In genomic region chrX:65755786-65756185, GRCh38 we compare ENCODE assay signal across 30 cellular contexts.
A peak's percentile ranks its signal among the peaks of the same experiment; 100 is the strongest.
DNase-seq lines count a peak whose midpoint lies in the region; ATAC-seq and TF ChIP-seq lines count a peak whose summit lies in the region.
"Had no signal": no experiment of that assay in that cellular context is flagged by ENCODE, and none has a peak within 500 bp of the region (broad histone marks: within the 10 kb centered on the region; RNA-seq: fewer than 3 reads in every experiment).

No MANE protein-coding gene starts in this region.

- H3K4me3 Mint-ChIP-seq in stimulated activated naive CD8-positive, alpha-beta T cell treated with anti-CD3 and anti-CD28 coated beads, Interleukin-15, Interleukin-2, amounts not matched to agents 100 ng/mL and 50 ng/mL, for 24 hours: no peak overlapping the region
- peak overlapping the region in 1 of 2 donors; percentile 37 for H3K4me3 Mint-ChIP-seq in effector memory CD8-positive, alpha-beta T cell
- H3K4me3 Mint-ChIP-seq in stimulated activated naive CD8-positive, alpha-beta T cell treated with anti-CD3 and anti-CD28 coated beads, Interleukin-15, amount 100 ng/mL, for 72 hours: peak overlapping the region; percentile 41 to 50
- no peak overlapping the region for H3K4me3 Mint-ChIP-seq in GM23338
- H3K4me3 Mint-ChIP-seq: activated CD4-positive, alpha-beta memory T cell treated with anti-CD3 and anti-CD28 coated beads for 36 hours; brain; HFFc6 had no signal

- no peaks in the 10 kb centered on the region for H3K27me3 Mint-ChIP-seq in stimulated activated naive CD8-positive, alpha-beta T cell treated with anti-CD3 and anti-CD28 coated beads, Interleukin-15, Interleukin-2, amounts not matched to agents 100 ng/mL and 50 ng/mL, for 24 hours
- no peaks in the 10 kb centered on the region for H3K27me3 Mint-ChIP-seq in effector memory CD8-positive, alpha-beta T cell
- no peaks in the 10 kb centered on the region for H3K27me3 Mint-ChIP-seq in stimulated activated naive CD8-positive, alpha-beta T cell treated with anti-CD3 and anti-CD28 coated beads, Interleukin-15, amount 100 ng/mL, for 72 hours
- H3K27me3 Mint-ChIP-seq in GM23338 (ENCODE audit: insufficient read depth, low read depth, poor library complexity): no peaks in the 10 kb centered on the region
- H3K27me3 Mint-ChIP-seq: activated CD4-positive, alpha-beta memory T cell treated with anti-CD3 and anti-CD28 coated beads for 36 hours had no signal

- no peaks in the 10 kb centered on the region for H3K27me3 ChIP-seq in GM23338 (ENCODE audit: insufficient read depth)
- H3K27me3 ChIP-seq: vagina had no signal

- peaks cover under 1% of the 10 kb centered on the region for H3K9me3 Mint-ChIP-seq in stimulated activated naive CD8-positive, alpha-beta T cell treated with anti-CD3 and anti-CD28 coated beads, Interleukin-15, Interleukin-2, amounts not matched to agents 100 ng/mL and 50 ng/mL, for 24 hours
- H3K9me3 Mint-ChIP-seq in effector memory CD8-positive, alpha-beta T cell: no peaks in the 10 kb centered on the region
- peaks cover 0 to 2% of the 10 kb centered on the region in 2 donors for H3K9me3 Mint-ChIP-seq in stimulated activated naive CD8-positive, alpha-beta T cell treated with anti-CD3 and anti-CD28 coated beads, Interleukin-15, amount 100 ng/mL, for 72 hours
- H3K9me3 Mint-ChIP-seq in GM23338: peaks cover 11% of the 10 kb centered on the region
- H3K9me3 Mint-ChIP-seq: HFFc6 had no signal

- CTCF ChIA-PET in RWPE1 (lab: Yijun Ruan, JAX): interaction anchor here (0.5 kb wide), 1 partner anchor 23 kb away, joined by 3 read pairs; no protein-coding TSS in a partner anchor

- DNase-seq in stimulated activated naive CD8-positive, alpha-beta T cell treated with anti-CD3 and anti-CD28 coated beads, Interleukin-15, Interleukin-2, amounts not matched to agents 100 U/mL and 50 U/mL, for 24 hours: no peak
- DNase-seq in RWPE1 (ENCODE audit: low spot score) (peak; percentile 13), GM23338 (ENCODE audit: low spot score) (no peak), OCI-M1 (lab: John Stamatoyannopoulos, UW) (no peak)
- no peak for DNase-seq in effector memory CD8-positive, alpha-beta T cell
- no peak for DNase-seq in stimulated activated naive CD8-positive, alpha-beta T cell treated with anti-CD3 and anti-CD28 coated beads, Interleukin-15, amount 100 ng/mL, for 72 hours
- DNase-seq: activated CD4-positive, alpha-beta memory T cell treated with anti-CD3 and anti-CD28 coated beads for 36 hours; activated effector memory CD4-positive, alpha-beta T cell treated with anti-CD3 and anti-CD28 coated beads, Interleukin-2, amount 50 U/mL, for 16 hours; Caco-2; effector CD8-positive, alpha-beta T cell; foreskin fibroblast; GOT3; heart left ventricle; HFFc6; Karpas-422; kidney glomerular epithelial cell; MV-4-11; NCI-H146; NCI-H2171; NCI-H524; stimulated activated CD4-positive, alpha-beta T cell treated with anti-CD3 and anti-CD28 coated beads, Interleukin-15, amount 100 ng/mL, for 24 hours; stimulated activated naive CD4-positive, alpha-beta T cell had no signal

- no peak for TF ChIP-seq CTCF in RWPE1 (conservative IDR thresholded peaks at IDR 0.05; ENCODE audit: low read depth)
- TF ChIP-seq CTCF in GM23338 (conservative IDR thresholded peaks at IDR 0.05; ENCODE audit: low read depth in 2 of 2): no peak

- H3K27ac ChIP-seq in RWPE1: no peak overlapping the region
- no peak overlapping the region for H3K27ac ChIP-seq in GM23338 (ENCODE audit: low read depth)
- H3K27ac ChIP-seq: BLaER1 treated with 17β-estradiol and CSF1 and Interleukin-3, amounts not matched to agents 10 nM and 100 nM; heart left ventricle; prostate gland; vagina had no signal

- no peak for ATAC-seq in stimulated activated naive CD8-positive, alpha-beta T cell treated with anti-CD3 and anti-CD28 coated beads, Interleukin-15, Interleukin-2, amounts not matched to agents 100 U/mL and 50 U/mL, for 24 hours
- peak; percentile 54 for ATAC-seq in effector memory CD8-positive, alpha-beta T cell (replicated peaks)
- no peak for ATAC-seq in stimulated activated naive CD8-positive, alpha-beta T cell treated with anti-CD3 and anti-CD28 coated beads, Interleukin-15, amount 100 ng/mL, for 72 hours
- ATAC-seq in GM23338: no peak
- no peak for ATAC-seq in HG03439 (IDR thresholded peaks at IDR 0.05; ENCODE audit: unreplicated experiment)
- ATAC-seq: heart left ventricle, Panc1 had no signal

- POLR2A ChIA-PET in RWPE1 (lab: Yijun Ruan, JAX; ENCODE audit: low non-redundant PET): no interaction called here

- H4K20me1 ChIP-seq in GM23338 (replicated peaks; ENCODE audit: insufficient read depth): no peaks in the 10 kb centered on the region
- H4K20me1 ChIP-seq: BLaER1 treated with 17β-estradiol and CSF1 and Interleukin-3, amounts not matched to agents 10 nM and 100 nM had no signal

- no peaks in the 10 kb centered on the region for H3K4me1 ChIP-seq in GM23338 (ENCODE audit: insufficient read depth)
- H3K4me1 ChIP-seq: Caco-2, prostate gland, vagina had no signal

- H3K4me2 ChIP-seq in GM23338: no peak overlapping the region
- H3K4me2 ChIP-seq: BLaER1 treated with 17β-estradiol and CSF1 and Interleukin-3, amounts not matched to agents 10 nM and 100 nM had no signal

- H3K36me3 Mint-ChIP-seq in stimulated activated naive CD8-positive, alpha-beta T cell treated with anti-CD3 and anti-CD28 coated beads, Interleukin-15, Interleukin-2, amounts not matched to agents 100 ng/mL and 50 ng/mL, for 24 hours (ENCODE audit: low read depth): peaks cover 9% of the 10 kb centered on the region
- no peaks in the 10 kb centered on the region for H3K36me3 Mint-ChIP-seq in effector memory CD8-positive, alpha-beta T cell (ENCODE audit: insufficient read depth)
- H3K36me3 Mint-ChIP-seq in GM23338 (ENCODE audit: low read depth): peaks cover 6% of the 10 kb centered on the region; the same call in 1 of the 3 replicates
- H3K36me3 Mint-ChIP-seq: activated CD4-positive, alpha-beta memory T cell treated with anti-CD3 and anti-CD28 coated beads for 36 hours; brain had no signal

- H3K27ac Mint-ChIP-seq in stimulated activated naive CD8-positive, alpha-beta T cell treated with anti-CD3 and anti-CD28 coated beads, Interleukin-15, Interleukin-2, amounts not matched to agents 100 ng/mL and 50 ng/mL, for 24 hours: peak overlapping the region; percentile 45
- H3K27ac Mint-ChIP-seq in effector memory CD8-positive, alpha-beta T cell: no peak overlapping the region
- no peak overlapping the region for H3K27ac Mint-ChIP-seq in stimulated activated naive CD8-positive, alpha-beta T cell treated with anti-CD3 and anti-CD28 coated beads, Interleukin-15, amount 100 ng/mL, for 72 hours
- H3K27ac Mint-ChIP-seq in GM23338: no peak overlapping the region
- H3K27ac Mint-ChIP-seq: activated CD4-positive, alpha-beta memory T cell treated with anti-CD3 and anti-CD28 coated beads for 36 hours; brain; HFFc6 had no signal

- H3F3A ChIP-seq in GM23338 (replicated peaks; ENCODE audit: low read depth): no peaks in the 10 kb centered on the region

- H2AFZ ChIP-seq in GM23338: no peak overlapping the region

- H3K4me1 Mint-ChIP-seq in stimulated activated naive CD8-positive, alpha-beta T cell treated with anti-CD3 and anti-CD28 coated beads, Interleukin-15, Interleukin-2, amounts not matched to agents 100 ng/mL and 50 ng/mL, for 24 hours (ENCODE audit: low read depth): peaks cover 67% of the 10 kb centered on the region
- peaks cover 19 to 22% of the 10 kb centered on the region in 2 donors for H3K4me1 Mint-ChIP-seq in effector memory CD8-positive, alpha-beta T cell (ENCODE audit: low read depth in 2 of 2)
- H3K4me1 Mint-ChIP-seq in stimulated activated naive CD8-positive, alpha-beta T cell treated with anti-CD3 and anti-CD28 coated beads, Interleukin-15, amount 100 ng/mL, for 72 hours: peaks cover 59% of the 10 kb centered on the region
- H3K4me1 Mint-ChIP-seq in GM23338: no peaks in the 10 kb centered on the region
- H3K4me1 Mint-ChIP-seq: brain had no signal

- no peaks in the 10 kb centered on the region for H3K79me2 ChIP-seq in GM23338 (replicated peaks; ENCODE audit: insufficient read depth)

- H3K4me3 ChIP-seq in GM23338: no peak overlapping the region
- H3K4me3 ChIP-seq: BLaER1 treated with 17β-estradiol and CSF1 and Interleukin-3, amounts not matched to agents 10 nM and 100 nM; heart left ventricle; lung; prostate gland; vagina had no signal

- H3K36me3 ChIP-seq in GM23338 (ENCODE audit: insufficient read depth): no peaks in the 10 kb centered on the region
- H3K36me3 ChIP-seq: BLaER1 treated with 17β-estradiol and CSF1 and Interleukin-3, amounts not matched to agents 10 nM and 100 nM; heart left ventricle; prostate gland; vagina had no signal

- no peaks in the 10 kb centered on the region for H3K9me2 ChIP-seq in GM23338 (ENCODE audit: insufficient read depth)

TF ChIP-seq in GM23338, 12 proteins besides CTCF, POLR2A, EP300 and RAD21 (continues in another document):
- TF ChIP-seq ZNF114 (CRISPR knock-in tag; IDR thresholded peaks at IDR 0.05) (no peak), REST (IDR thresholded peaks at IDR 0.05; ENCODE audit: unreplicated experiment) (no peak), STAT1 (IDR thresholded peaks at IDR 0.05; ENCODE audit: unreplicated experiment) (no peak)

Comparison
In these comparisons a context has a peak if more than half of its experiments do, and no peak if none do; other contexts are left out.
1. H3K4me3 Mint-ChIP-seq: peak in stimulated activated naive CD8-positive, alpha-beta T cell treated with anti-CD3 and anti-CD28 coated beads, Interleukin-15, amount 100 ng/mL, for 72 hours (2 of 2); none in stimulated activated naive CD8-positive, alpha-beta T cell treated with anti-CD3 and anti-CD28 coated beads, Interleukin-15, Interleukin-2, amounts not matched to agents 100 ng/mL and 50 ng/mL, for 24 hours (single experiment) and GM23338 (single experiment).